In the genomic region with DNA sequence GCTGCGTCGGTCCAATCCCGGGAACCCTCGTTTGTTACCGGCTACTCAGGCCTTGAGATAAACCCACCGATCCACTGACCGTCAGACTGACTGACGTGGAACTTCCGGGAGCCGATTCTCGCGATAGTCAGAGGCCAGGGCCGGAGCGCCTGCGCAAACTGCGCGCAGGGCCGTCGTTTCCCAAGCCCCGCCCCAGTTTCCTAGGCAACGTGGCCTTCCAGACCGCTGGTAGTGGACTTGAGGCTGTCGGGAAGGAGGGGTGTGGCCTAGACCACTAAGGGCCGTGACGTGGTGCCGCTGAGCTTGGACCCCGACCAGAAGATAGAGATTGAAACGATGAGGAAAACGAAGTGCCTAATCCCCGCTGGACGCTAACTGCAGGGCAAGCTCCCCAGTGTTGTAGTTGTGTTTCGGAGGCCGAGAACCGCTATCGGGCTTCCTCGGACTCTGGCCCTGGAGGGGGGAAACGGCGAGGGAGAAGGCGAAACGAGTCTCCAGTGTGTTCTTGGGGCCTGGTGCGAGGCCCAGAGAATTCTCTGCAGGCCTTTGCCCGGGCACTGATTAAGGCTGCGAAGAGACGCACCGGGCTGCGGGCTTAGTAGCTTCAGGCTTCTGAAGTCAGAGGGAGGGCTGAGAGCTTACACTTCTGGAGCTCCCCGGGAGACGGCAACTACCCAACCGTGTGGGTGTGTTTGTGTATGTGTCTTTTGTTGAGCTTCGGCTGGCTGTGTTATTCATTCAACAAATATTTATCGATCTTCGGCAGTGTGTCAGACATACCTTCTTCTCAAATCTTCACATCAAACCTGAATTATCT, we compare ENCODE assay signal across 8 cellular contexts. TPM values are rescaled to one million over a fixed set of nuclear protein-coding genes. Genes with fewer than 3 reads are reported as not detected.
A peak's percentile ranks its signal among the peaks of the same experiment; 100 is the strongest.
DNase-seq lines count a peak whose midpoint lies in the region; ATAC-seq and TF ChIP-seq lines count a peak whose summit lies in the region.

TSS of gene COPB2 (minus strand) at position 96 of the 817 bp plus-strand sequence. CDS start 97 bp downstream, outside the sequence.

- H3K36me3 Mint-ChIP-seq in activated CD4-positive, alpha-beta T cell treated with anti-CD3 and anti-CD28 coated beads, Interleukin-2, amount 10 ng/mL, durations not matched to agents 24 days and 14 days (ENCODE audit: low read depth) = peaks cover 10% of the 10 kb centered on the region

- peak within 1 kb of the TSS; percentile 96 for H3K27ac ChIP-seq in colonic mucosa

- peak within 1 kb of the TSS; percentile 85 to 95 for H3K9ac ChIP-seq in colonic mucosa (ENCODE audit: low read depth in 2 of 2, low read length in 2 of 2)

- H3K4me3 Mint-ChIP-seq in activated CD4-positive, alpha-beta T cell treated with anti-CD3 and anti-CD28 coated beads, Interleukin-2, amount 10 ng/mL, durations not matched to agents 24 days and 14 days = peak within 1 kb of the TSS; percentile 93

- H3K4me1 ChIP-seq in colonic mucosa = peaks cover 5% of the 10 kb centered on the region

- peak within 1 kb of the TSS; percentile 73 for H3K4me3 ChIP-seq in BJ (ENCODE audit: low read depth, low read length)
- peak within 1 kb of the TSS; percentile 94 for H3K4me3 ChIP-seq in colonic mucosa

- H3K27ac Mint-ChIP-seq in activated CD4-positive, alpha-beta T cell treated with anti-CD3 and anti-CD28 coated beads, Interleukin-2, amount 10 ng/mL, durations not matched to agents 24 days and 14 days = peak within 1 kb of the TSS; percentile 97

- peaks cover 7% of the 10 kb centered on the region for H3K27me3 Mint-ChIP-seq in activated CD4-positive, alpha-beta T cell treated with anti-CD3 and anti-CD28 coated beads, Interleukin-2, amount 10 ng/mL, durations not matched to agents 24 days and 14 days

- DNase-seq in BJ (ENCODE audit: low read depth) (peak; percentile 97), NCI-H526 treated with DMSO at 0.1 percent for 48 hours (lab: John Stamatoyannopoulos, UW) (peak; percentile 96), colonic mucosa (peak; percentile 100), kidney tubule cell (ENCODE audit: low spot score) (peak; percentile 99)
- peak; percentile 99 for DNase-seq in activated CD4-positive, alpha-beta T cell treated with anti-CD3 and anti-CD28 coated beads, Interleukin-2, amount 10 ng/mL, durations not matched to agents 24 days and 14 days
- peak; percentile 96 for DNase-seq in stimulated activated CD4-positive, alpha-beta T cell treated with anti-CD3 and anti-CD28 coated beads, Interleukin-1b, Interleukin-23, amount 100 ng/mL, for 24 hours (ENCODE audit: low read depth in 4 of 4, low spot score in 1 of 4)

- CTCF ChIA-PET in BJ (lab: Yijun Ruan, JAX) = interaction anchor here (1.1 to 3.3 kb wide), 2 partner anchors 14 to 38 kb away, joined by 3 to 11 read pairs; no protein-coding TSS in a partner anchor

- no peaks in the 10 kb centered on the region for H3K36me3 ChIP-seq in BJ (ENCODE audit: control insufficient read depth, insufficient read depth, low read length)
- no peaks in the 10 kb centered on the region for H3K36me3 ChIP-seq in colonic mucosa

- TF ChIP-seq CTCF in BJ (IDR thresholded peaks at IDR 0.05; ENCODE audit: insufficient read depth, low read depth, low read length) (no peak), colonic mucosa (IDR thresholded peaks at IDR 0.05) (no peak)

- H3K27me3 ChIP-seq in BJ (ENCODE audit: control insufficient read depth, insufficient read depth, low read length) (no peaks in the 10 kb centered on the region; the same call in 1 of the 2 replicates), colonic mucosa (no peaks in the 10 kb centered on the region)

- peaks cover 35% of the 10 kb centered on the region for H3K4me1 Mint-ChIP-seq in activated CD4-positive, alpha-beta T cell treated with anti-CD3 and anti-CD28 coated beads, Interleukin-2, amount 10 ng/mL, durations not matched to agents 24 days and 14 days

- no peaks in the 10 kb centered on the region for H3K9me3 Mint-ChIP-seq in activated CD4-positive, alpha-beta T cell treated with anti-CD3 and anti-CD28 coated beads, Interleukin-2, amount 10 ng/mL, durations not matched to agents 24 days and 14 days

- ATAC-seq in GM19324 (IDR thresholded peaks at IDR 0.05; ENCODE audit: low FRiP score, unreplicated experiment) (peak; percentile 99), HG03469 (IDR thresholded peaks at IDR 0.05; ENCODE audit: unreplicated experiment) (peak; percentile 97)

- POLR2A ChIA-PET in BJ (lab: Charles Lee) = interaction anchor here (1.0 kb wide), 1 partner anchor 79 kb away, joined by 3 read pairs; no protein-coding TSS in a partner anchor

- no peaks in the 10 kb centered on the region for H3K9me3 ChIP-seq in colonic mucosa

- intact Hi-C loops in activated CD4-positive, alpha-beta T cell treated with anti-CD3 and anti-CD28 coated beads, Interleukin-2, amount 10 ng/mL, durations not matched to agents 24 days and 14 days (cut with micrococcal nuclease) = loop anchor here (1.0 to 10.0 kb wide), 3 partner anchors 31 to 1555 kb away; partner anchors contain the start of genes MRPS22 and SLC25A36
- intact Hi-C loops in colonic mucosa (cut with DNase I) = loop anchor here (5.0 kb wide), 1 partner anchor 37 kb away; no protein-coding TSS in a partner anchor

RNA-seq across cellular contexts. Expression of gene COPB2, which starts in this region (rescaled TPM):
- 112 and 212 TPM in 2 replicates for polyA plus RNA-seq in BJ (2011; rRNA removed)
- 105 and 130 TPM in 2 replicates for polyA minus RNA-seq in BJ (2011; rRNA and poly(A)+ RNA removed)
- 99.0 and 103 TPM in 2 replicates for total RNA-seq in activated CD4-positive, alpha-beta T cell treated with anti-CD3 and anti-CD28 coated beads, Interleukin-2, amount 10 ng/mL, durations not matched to agents 24 days and 14 days
- total RNA-seq in colonic mucosa = 100 to 1,000 TPM; 153 to 162 TPM

Comparison
In these comparisons a context has a peak if more than half of its experiments do, and no peak if none do; other contexts are left out.
1. Peak in every context shown above with its lines: DNase-seq, ATAC-seq, H3K4me3 ChIP-seq and H3K27ac ChIP-seq.